ENCODE assay signal across 1 cellular context in genomic region chr3:173976281-173976680, GRCh38.
TF ChIP-seq lines count a peak whose summit lies in the region.

No MANE protein-coding gene starts in this region.

TF ChIP-seq in GM12878, 131 proteins besides CTCF, POLR2A, EP300 and RAD21 (continued from another document):
- TF ChIP-seq CUX1 (IDR thresholded peaks at IDR 0.05; ENCODE audit: insufficient replicate concordance, low read depth, low read length) = no peak
- TF ChIP-seq ESRRA (IDR thresholded peaks at IDR 0.05; ENCODE audit: low read length) = no peak
- no peak for TF ChIP-seq E2F4 (IDR thresholded peaks at IDR 0.05; ENCODE audit: low read depth, low read length)
- TF ChIP-seq NR2C1 (IDR thresholded peaks at IDR 0.05) = no peak
- no peak for TF ChIP-seq ZSCAN29 (IDR thresholded peaks at IDR 0.05)
- TF ChIP-seq BCLAF1 (IDR thresholded peaks at IDR 0.05) = no peak
- no peak for TF ChIP-seq BCL11A (IDR thresholded peaks at IDR 0.05; ENCODE audit: low read depth, low read length)
- TF ChIP-seq, protein P1, sequence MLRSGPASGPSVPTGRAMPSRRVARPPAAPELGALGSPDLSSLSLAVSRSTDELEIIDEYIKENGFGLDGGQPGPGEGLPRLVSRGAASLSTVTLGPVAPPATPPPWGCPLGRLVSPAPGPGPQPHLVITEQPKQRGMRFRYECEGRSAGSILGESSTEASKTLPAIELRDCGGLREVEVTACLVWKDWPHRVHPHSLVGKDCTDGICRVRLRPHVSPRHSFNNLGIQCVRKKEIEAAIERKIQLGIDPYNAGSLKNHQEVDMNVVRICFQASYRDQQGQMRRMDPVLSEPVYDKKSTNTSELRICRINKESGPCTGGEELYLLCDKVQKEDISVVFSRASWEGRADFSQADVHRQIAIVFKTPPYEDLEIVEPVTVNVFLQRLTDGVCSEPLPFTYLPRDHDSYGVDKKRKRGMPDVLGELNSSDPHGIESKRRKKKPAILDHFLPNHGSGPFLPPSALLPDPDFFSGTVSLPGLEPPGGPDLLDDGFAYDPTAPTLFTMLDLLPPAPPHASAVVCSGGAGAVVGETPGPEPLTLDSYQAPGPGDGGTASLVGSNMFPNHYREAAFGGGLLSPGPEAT (IDR thresholded peaks at IDR 0.05; ENCODE audit: low read depth) = no peak
